ENCODE assay signal across 13 cellular contexts in the genomic region with DNA sequence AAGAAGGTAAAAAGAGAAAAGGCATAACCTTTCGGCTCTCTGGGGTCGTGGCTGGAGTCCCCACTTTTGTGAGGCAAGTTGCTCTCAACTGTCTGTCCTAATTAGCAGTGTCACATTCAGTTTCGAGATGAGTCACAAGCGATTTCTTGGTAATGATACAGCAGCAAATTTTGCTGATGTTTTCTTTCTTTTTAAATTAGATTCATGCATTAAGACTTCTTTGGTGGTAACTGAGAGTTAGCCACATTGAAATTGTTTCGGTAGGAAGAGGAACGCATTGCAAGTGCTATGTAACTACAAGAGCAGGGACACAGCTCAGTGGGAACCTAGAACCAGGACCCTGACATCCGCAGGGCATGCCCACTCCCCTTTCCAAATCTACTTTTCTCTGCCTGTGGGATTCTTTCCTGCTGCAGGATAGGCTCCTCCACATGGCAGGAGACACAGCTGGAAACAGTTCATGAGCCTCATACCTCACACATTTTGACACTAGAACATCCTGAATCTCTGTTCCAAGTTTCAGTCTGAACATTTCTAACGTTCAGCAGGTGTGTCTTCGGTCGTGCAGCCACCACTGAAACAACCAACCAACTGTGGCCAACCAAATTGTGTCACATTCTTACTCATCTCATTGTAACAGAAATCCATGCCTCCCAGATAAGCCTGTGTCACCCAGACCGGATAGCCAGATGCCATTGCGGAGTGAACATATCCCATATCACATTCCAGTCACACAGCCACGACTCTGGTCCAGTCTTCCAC.
DNase-seq lines count a peak whose midpoint lies in the region; ATAC-seq and TF ChIP-seq lines count a peak whose summit lies in the region.
"Had no signal": no experiment of that assay in that cellular context is flagged by ENCODE, and none has a peak within 500 bp of the region (broad histone marks: within the 10 kb centered on the region; RNA-seq: fewer than 3 reads in every experiment).

No MANE protein-coding gene starts in this region.

- intact Hi-C loops in sigmoid colon (cut with DNase I) (no loop called here), Calu3 (cut with micrococcal nuclease; ENCODE audit: unreplicated experiment) (no loop called here)

- H3K4me3 Mint-ChIP-seq in Calu3 (ENCODE audit: low read depth, unreplicated experiment), result no peak overlapping the region
- H3K4me3 Mint-ChIP-seq: brain, GM23338 had no signal

- H3K4me1 Mint-ChIP-seq in Calu3 (ENCODE audit: low read depth, unreplicated experiment), result no peaks in the 10 kb centered on the region
- H3K4me1 Mint-ChIP-seq: brain, GM23338 had no signal

- CTCF ChIA-PET in Calu3 (lab: Charles Lee), result no interaction called here

- H3K27ac Mint-ChIP-seq in Calu3 (ENCODE audit: unreplicated experiment), result no peak overlapping the region
- H3K27ac Mint-ChIP-seq: brain, GM23338 had no signal

- WGBS in sigmoid colon, 2 donors, result 75 to 76% methylated on average over 13 of the region's 13 CpGs

- no peak overlapping the region for H3K27ac ChIP-seq in sigmoid colon
- H3K27ac ChIP-seq: BLaER1 treated with 17β-estradiol and CSF1 and Interleukin-3, amounts not matched to agents 10 nM and 100 nM had no signal

- BruUV-seq in Calu3 (replicated peaks; lab: Mats Ljungman, UMichigan), result no TSS peak

- H3K36me3 ChIP-seq in sigmoid colon, result no peaks in the 10 kb centered on the region
- H3K36me3 ChIP-seq: BLaER1 treated with 17β-estradiol and CSF1 and Interleukin-3, amounts not matched to agents 10 nM and 100 nM had no signal

- TF ChIP-seq CTCF in GM12864 (IDR thresholded peaks at IDR 0.05; ENCODE audit: low read depth, low read length, missing control alignments) (no peak), sigmoid colon (IDR thresholded peaks at IDR 0.05) (no peak), Calu3 (IDR thresholded peaks at IDR 0.05; ENCODE audit: unreplicated experiment) (no peak)

- peaks cover 21% of the 10 kb centered on the region for H3K9me3 Mint-ChIP-seq in Calu3 (ENCODE audit: low read depth, unreplicated experiment)
- H3K9me3 Mint-ChIP-seq: GM23338 had no signal

- DNase-seq in GM12864 (ENCODE audit: low read depth), result peak; percentile 91
- DNase-seq in GM19238 (ENCODE audit: insufficient read length, low spot score), result peak; percentile 29
- DNase-seq in sigmoid colon, result no peak
- no peak for DNase-seq in Calu3
- no peak for DNase-seq in NCI-H524 treated with DMSO at 0.1 percent for 48 hours (lab: John Stamatoyannopoulos, UW)
- DNase-seq in activated gamma-delta T cell treated with Interleukin-2 at 50 U/mL for 16 hours, result no peak

- H3K9me3 ChIP-seq in sigmoid colon, result no peaks in the 10 kb centered on the region
- H3K9me3 ChIP-seq: BLaER1 treated with 17β-estradiol and CSF1 and Interleukin-3, amounts not matched to agents 10 nM and 100 nM had no signal

- H3K27me3 Mint-ChIP-seq in Calu3 (ENCODE audit: unreplicated experiment), result no peaks in the 10 kb centered on the region

- no peaks in the 10 kb centered on the region for H3K4me1 ChIP-seq in sigmoid colon

- ATAC-seq in HG02763 (IDR thresholded peaks at IDR 0.05; ENCODE audit: unreplicated experiment) (peak; percentile 72), HG03565 (IDR thresholded peaks at IDR 0.05; ENCODE audit: unreplicated experiment) (peak; percentile 69)
- ATAC-seq: GM23338, left lobe of liver, Panc1 had no signal

- TF ChIP-seq POLR2A in sigmoid colon (IDR thresholded peaks at IDR 0.05), result no peak

- no peaks in the 10 kb centered on the region for H3K36me3 Mint-ChIP-seq in Calu3 (ENCODE audit: insufficient read depth, unreplicated experiment)
- H3K36me3 Mint-ChIP-seq: brain had no signal

- no peaks in the 10 kb centered on the region for H3K27me3 ChIP-seq in sigmoid colon
- H3K27me3 ChIP-seq: BLaER1 treated with 17β-estradiol and CSF1 and Interleukin-3, amounts not matched to agents 10 nM and 100 nM had no signal

- TF ChIP-seq EP300 in sigmoid colon (IDR thresholded peaks at IDR 0.05), result no peak

- H3K4me3 ChIP-seq in GM12864 (ENCODE audit: low read depth, low read length) (peak overlapping the region; percentile 40), sigmoid colon (no peak overlapping the region)
- H3K4me3 ChIP-seq: BLaER1 treated with 17β-estradiol and CSF1 and Interleukin-3, amounts not matched to agents 10 nM and 100 nM; GM23338 had no signal

Comparison
In these comparisons a context has a peak if more than half of its experiments do, and no peak if none do; other contexts are left out.
1. DNase-seq: peak in GM12864 (single experiment) and GM19238 (single experiment); none in sigmoid colon (single experiment), Calu3 (single experiment), NCI-H524 treated with DMSO at 0.1 percent for 48 hours (single experiment) and activated gamma-delta T cell treated with Interleukin-2 at 50 U/mL for 16 hours (single experiment).